Comparison of ENCODE assay signal across 9 cellular contexts in genomic region chr7:75565129-75565528, GRCh38.
A peak's percentile ranks its signal among the peaks of the same experiment; 100 is the strongest.
DNase-seq lines count a peak whose midpoint lies in the region; ATAC-seq, FAIRE-seq and TF ChIP-seq lines count a peak whose summit lies in the region.
"Had no signal": no experiment of that assay in that cellular context is flagged by ENCODE, and none has a peak within 500 bp of the region (broad histone marks: within the 10 kb centered on the region; RNA-seq: fewer than 3 reads in every experiment).

No MANE protein-coding gene starts in this region.

- H3K9me3 Mint-ChIP-seq in naive thymus-derived CD4-positive, alpha-beta T cell, result peaks cover 4 to 29% (median 11%) of the 10 kb centered on the region in 11 donors

- POLR2A ChIA-PET in naive thymus-derived CD4-positive, alpha-beta T cell (lab: Charles Lee), result no interaction called here

- H3K9me3 ChIP-seq in ascending aorta, result no peaks in the 10 kb centered on the region
- H3K9me3 ChIP-seq in naive thymus-derived CD4-positive, alpha-beta T cell (ENCODE audit: control insufficient read depth in 2 of 3, low read length in 3 of 3), result peaks cover 0 to 18% (median 0%) of the 10 kb centered on the region in 3 experiments

- CTCF ChIA-PET in naive thymus-derived CD4-positive, alpha-beta T cell (lab: Charles Lee), result no interaction called here

- H3K36me3 ChIP-seq in ascending aorta, result peaks cover 60 to 80% of the 10 kb centered on the region in 2 donors
- no peaks in the 10 kb centered on the region for H3K36me3 ChIP-seq in naive thymus-derived CD4-positive, alpha-beta T cell (ENCODE audit: control insufficient read depth in 2 of 3, insufficient read depth in 3 of 3, low read length in 3 of 3)

- H3K4me1 ChIP-seq in ascending aorta, result peaks cover 0 to 5% of the 10 kb centered on the region in 2 donors
- no peaks in the 10 kb centered on the region for H3K4me1 ChIP-seq in naive thymus-derived CD4-positive, alpha-beta T cell (ENCODE audit: control insufficient read depth in 2 of 2, insufficient read depth in 2 of 2, low read length in 2 of 2)

- in situ Hi-C loops in T47D (cut with HindIII; ENCODE audit: low pct_unique_long_range_greater_than_20kb, low sequenced_read_pairs), result no loop called here

- no peak overlapping the region for H3K27ac Mint-ChIP-seq in naive thymus-derived CD4-positive, alpha-beta T cell

- TF ChIP-seq CTCF in ascending aorta (IDR thresholded peaks at IDR 0.05), result no peak

- FAIRE-seq in urothelium cell line (lab: Jason Lieb, UNC), result no peak

- H3K27me3 Mint-ChIP-seq in naive thymus-derived CD4-positive, alpha-beta T cell, result no peaks in the 10 kb centered on the region

- peak overlapping the region in 1 of 2 donors; percentile 69 for H3K27ac ChIP-seq in ascending aorta
- no peak overlapping the region for H3K27ac ChIP-seq in naive thymus-derived CD4-positive, alpha-beta T cell (ENCODE audit: low read depth, low read length)

- DNase-seq in Right ventricle myocardium inferior (ENCODE audit: missing footprints) (no peak), Right ventricle myocardium superior (no peak), T47D (ENCODE audit: low read depth in 1 of 2, low spot score in 1 of 2) (peak; percentile 76 to 99), left lobe of liver (ENCODE audit: low spot score) (no peak), urothelium cell line (ENCODE audit: low spot score) (peak; percentile 37), ascending aorta (ENCODE audit: low spot score in 2 of 2) (no peak)
- DNase-seq in naive thymus-derived CD4-positive, alpha-beta T cell, result no peak
- DNase-seq: DMS53 had no signal

- ATAC-seq in Right ventricle myocardium inferior, result peak; percentile 23
- no peak for ATAC-seq in Right ventricle myocardium superior (ENCODE audit: poor library complexity)
- peak; percentile 49 for ATAC-seq in left lobe of liver
- ATAC-seq in HG03095 (IDR thresholded peaks at IDR 0.05; ENCODE audit: unreplicated experiment), result no peak
- ATAC-seq in naive thymus-derived CD4-positive, alpha-beta T cell, result no peak

- no peaks in the 10 kb centered on the region for H3K27me3 ChIP-seq in ascending aorta
- H3K27me3 ChIP-seq in naive thymus-derived CD4-positive, alpha-beta T cell (ENCODE audit: control insufficient read depth in 2 of 2, insufficient read depth in 2 of 2, low read length in 2 of 2), result no peaks in the 10 kb centered on the region

- no peak overlapping the region for H3K4me3 Mint-ChIP-seq in naive thymus-derived CD4-positive, alpha-beta T cell

- H3K4me1 Mint-ChIP-seq in naive thymus-derived CD4-positive, alpha-beta T cell, result peaks cover 0 to 3% (median 0%) of the 10 kb centered on the region in 7 donors

- no peak overlapping the region for H3K4me3 ChIP-seq in ascending aorta
- H3K4me3 ChIP-seq in naive thymus-derived CD4-positive, alpha-beta T cell (ENCODE audit: low read length), result no peak overlapping the region

- peaks cover 4 to 24% (median 13%) of the 10 kb centered on the region in 5 donors for H3K36me3 Mint-ChIP-seq in naive thymus-derived CD4-positive, alpha-beta T cell

- intact Hi-C loops in Right ventricle myocardium inferior (cut with DNase I), result no loop called here
- intact Hi-C loops in Right ventricle myocardium superior (cut with DNase I), result no loop called here
- intact Hi-C loops in ascending aorta (cut with DNase I), result no loop called here
- intact Hi-C loops in naive thymus-derived CD4-positive, alpha-beta T cell (cut with micrococcal nuclease), result no loop called here

Comparison
In these comparisons a context has a peak if more than half of its experiments do, and no peak if none do; other contexts are left out.
1. ATAC-seq: peak in Right ventricle myocardium inferior (single experiment) and left lobe of liver (single experiment); none in Right ventricle myocardium superior (single experiment), HG03095 (single experiment) and naive thymus-derived CD4-positive, alpha-beta T cell (single experiment).
2. DNase-seq: peak in T47D (2 of 2) and urothelium cell line (single experiment); none in Right ventricle myocardium inferior (single experiment), Right ventricle myocardium superior (single experiment), left lobe of liver (single experiment), ascending aorta (0 of 2) and naive thymus-derived CD4-positive, alpha-beta T cell (0 of 9).